In the genomic region with DNA sequence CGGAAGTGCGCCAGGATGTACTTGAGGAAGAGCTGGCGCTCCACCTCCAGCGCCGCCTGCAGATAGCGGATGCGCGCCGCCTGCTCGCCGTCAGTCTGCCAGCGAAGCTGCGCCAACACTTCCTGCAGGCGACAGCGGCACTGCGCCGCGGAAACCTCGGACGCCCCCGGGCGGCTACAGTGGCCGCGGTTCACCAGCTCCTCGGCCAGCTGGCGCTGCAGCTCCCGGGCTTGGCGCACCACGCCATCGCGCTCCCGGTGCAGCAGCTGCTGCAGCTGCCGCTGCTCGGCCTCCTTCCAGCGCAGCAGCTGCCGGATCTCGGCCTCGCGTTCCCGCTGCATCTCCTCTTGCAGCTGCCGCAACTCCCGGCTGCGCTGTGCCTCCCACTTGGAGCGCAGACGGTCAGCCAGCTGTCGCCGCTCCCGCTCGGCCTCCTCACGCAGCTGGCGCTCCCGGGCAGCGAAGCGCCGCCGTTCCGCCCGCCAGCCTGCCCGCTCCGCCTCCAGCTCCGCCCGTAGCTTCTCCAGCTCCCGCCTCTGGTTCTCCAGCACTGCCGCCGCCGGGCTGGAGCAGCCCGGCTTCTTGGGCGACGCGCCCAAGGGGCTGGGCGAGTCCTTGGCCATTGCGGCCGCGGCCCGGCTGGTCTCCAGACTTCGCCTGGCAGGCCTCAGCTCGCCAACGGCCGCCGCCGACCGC, we compare ENCODE assay signal across 8 cellular contexts. TPM values are rescaled to one million over a fixed set of nuclear protein-coding genes. Genes with fewer than 3 reads are reported as not detected.
DNase-seq lines count a peak whose midpoint lies in the region; ATAC-seq, FAIRE-seq and TF ChIP-seq lines count a peak whose summit lies in the region.
"Not testable (repeated sequence)": the region's sequence is repeated elsewhere in the genome, so short reads cannot be mapped to it uniquely, and the experiment has no call there.

No MANE protein-coding gene starts in this region.

- H3K9me3 Mint-ChIP-seq in CD4-positive, CD25-positive, alpha-beta regulatory T cell; GM23338: not testable (repeated sequence)

- not testable (repeated sequence) for TF ChIP-seq EP300 in GM12878 (IDR thresholded peaks at IDR 0.05; ENCODE audit: borderline replicate concordance in 1 of 2, control insufficient read depth in 1 of 2, low read depth in 2 of 2, low read length in 2 of 2)

- POLR2A ChIA-PET in GM12878 (lab: Charles Lee): not testable (repeated sequence)

- not testable (repeated sequence) for TF ChIP-seq POLR2A in GM12878 (IDR thresholded peaks at IDR 0.05; ENCODE audit: low read depth, low read length)

- in situ Hi-C loops in GM12878 (cut with MboI): not testable (repeated sequence)

- H3K4me2 ChIP-seq in GM23338; GM12878 (ENCODE audit: control insufficient read depth, insufficient read depth): not testable (repeated sequence)

- DNase-seq in CD4-positive, CD25-positive, alpha-beta regulatory T cell; GM23338 (ENCODE audit: low spot score); GM12878 (ENCODE audit: low read depth, low spot score): not testable (repeated sequence)
- DNase-seq in right cardiac atrium (peak in 2 of 3 donors; percentile 58 to 69), pancreas (peak in 1 of 6 donors; percentile 57)

- no CpG with 5 or more reads among the region's 82 CpGs for whole genome bisulfite sequencing in GM12878 (ENCODE audit: insufficient coverage, insufficient replicate concordance, low lambda C conversion rate, missing lambda C conversion rate)
- WGBS in right cardiac atrium: no CpG with 5 or more reads among the region's 82 CpGs
- WGBS in pancreas, 2 donors: no CpG with 5 or more reads among the region's 82 CpGs

- not testable (repeated sequence) for H3K4me3 ChIP-seq in CD4-positive, CD25-positive, alpha-beta regulatory T cell (ENCODE audit: low read depth, low read length); GM23338; GM12878; right cardiac atrium (ENCODE audit: low read length); pancreas

- RAD21 ChIA-PET in GM12878 (lab: Charles Lee; ENCODE audit: unreplicated experiment): not testable (repeated sequence)

- not testable (repeated sequence) for H3K9me3 ChIP-seq in CD4-positive, CD25-positive, alpha-beta regulatory T cell (ENCODE audit: control insufficient read depth in 2 of 2, low read length in 2 of 2); GM12878 (replicated peaks; ENCODE audit: control insufficient read depth, insufficient read depth, low read length); right cardiac atrium (ENCODE audit: control insufficient read depth, low read length); pancreas

- H3K27me3 Mint-ChIP-seq in CD4-positive, CD25-positive, alpha-beta regulatory T cell; GM23338 (ENCODE audit: insufficient read depth, low read depth, poor library complexity): not testable (repeated sequence)

- H3K9ac ChIP-seq in GM12878 (ENCODE audit: control insufficient read depth, insufficient read depth, low read length): not testable (repeated sequence)

- not testable (repeated sequence) for H3K79me2 ChIP-seq in GM23338 (replicated peaks; ENCODE audit: insufficient read depth); GM12878 (ENCODE audit: control insufficient read depth, insufficient read depth, low read length)

- intact Hi-C loops in GM12878 (cut with micrococcal nuclease; ENCODE audit: unreplicated experiment); right cardiac atrium (cut with DNase I); pancreas (cut with DNase I): not testable (repeated sequence)

- H4K20me1 ChIP-seq in GM23338 (replicated peaks; ENCODE audit: insufficient read depth); GM12878 (ENCODE audit: control insufficient read depth, insufficient read depth): not testable (repeated sequence)

- ATAC-seq in CD4-positive, CD25-positive, alpha-beta regulatory T cell (ENCODE audit: low read depth in 2 of 2): peak; percentile 72 to 81
- peak; percentile 58 for ATAC-seq in GM19328 (IDR thresholded peaks at IDR 0.05; ENCODE audit: unreplicated experiment)
- ATAC-seq in GM23338: peak; percentile 76
- peak; percentile 71 for ATAC-seq in HG03159 (IDR thresholded peaks at IDR 0.05; ENCODE audit: unreplicated experiment)
- ATAC-seq in SK-N-SH treated with all-trans-retinoic acid at 6 μM for 48 hours: peak; percentile 72
- ATAC-seq in GM12878: peak; percentile 92
- ATAC-seq in right cardiac atrium: peak; percentile 83 to 84
- peak; percentile 72 to 82 (median 80) for ATAC-seq in pancreas

- not testable (repeated sequence) for H3K36me3 Mint-ChIP-seq in CD4-positive, CD25-positive, alpha-beta regulatory T cell; GM23338 (ENCODE audit: low read depth)

- BruUV-seq in GM12878 (replicated peaks; lab: Mats Ljungman, UMichigan): not testable (repeated sequence)

- H3K27ac ChIP-seq in CD4-positive, CD25-positive, alpha-beta regulatory T cell (ENCODE audit: insufficient read depth, low read length, poor library complexity, severe bottlenecking); GM23338 (ENCODE audit: low read depth); GM12878 (ENCODE audit: control insufficient read depth, insufficient read depth); right cardiac atrium (ENCODE audit: low read length); pancreas: not testable (repeated sequence)

- not testable (repeated sequence) for H3F3A ChIP-seq in GM23338 (replicated peaks; ENCODE audit: low read depth)

- H3K4me3 Mint-ChIP-seq in CD4-positive, CD25-positive, alpha-beta regulatory T cell; GM23338: not testable (repeated sequence)

- not testable (repeated sequence) for H2AFZ ChIP-seq in GM23338; GM12878 (ENCODE audit: control insufficient read depth, low read depth, low read length)

- CTCF ChIA-PET in GM12878 (lab: Yijun Ruan, JAX): not testable (repeated sequence)

- not testable (repeated sequence) for H3K27ac Mint-ChIP-seq in CD4-positive, CD25-positive, alpha-beta regulatory T cell; GM23338

- H3K36me3 ChIP-seq in CD4-positive, CD25-positive, alpha-beta regulatory T cell (ENCODE audit: control insufficient read depth, insufficient read depth, low read length); GM23338 (ENCODE audit: insufficient read depth); GM12878 (ENCODE audit: control insufficient read depth in 2 of 2, insufficient read depth in 2 of 2, low read length in 1 of 2); pancreas: not testable (repeated sequence)

- SMC1A ChIA-PET in GM12878 (lab: Charles Lee; ENCODE audit: uncharacterized antibody, unreplicated experiment): not testable (repeated sequence)

- TF ChIP-seq RAD21 in GM12878 (IDR thresholded peaks at IDR 0.05; ENCODE audit: insufficient read depth, low read depth, low read length): not testable (repeated sequence)

- TF ChIP-seq CTCF in GM23338 (conservative IDR thresholded peaks at IDR 0.05; ENCODE audit: low read depth in 2 of 2); GM12878 (IDR thresholded peaks at IDR 0.05 in 2 of 3, conservative IDR thresholded peaks at IDR 0.05 in 1 of 3; ENCODE audit: control insufficient read depth in 2 of 3, extremely low read depth in 1 of 3, insufficient read depth in 1 of 3, low read depth in 3 of 3, low read length in 3 of 3); pancreas (IDR thresholded peaks at IDR 0.05): not testable (repeated sequence)

- FAIRE-seq in GM12878 (lab: Jason Lieb, UNC); pancreas (lab: Jason Lieb, UNC): not testable (repeated sequence)

- H3K27me3 ChIP-seq in CD4-positive, CD25-positive, alpha-beta regulatory T cell (ENCODE audit: control insufficient read depth, insufficient read depth, low read length); GM23338 (ENCODE audit: insufficient read depth); GM12878 (replicated peaks in 1 of 2; ENCODE audit: control insufficient read depth in 2 of 2, insufficient read depth in 2 of 2, low read length in 1 of 2); right cardiac atrium (ENCODE audit: control insufficient read depth, insufficient read depth); pancreas: not testable (repeated sequence)

- not testable (repeated sequence) for H3K4me1 ChIP-seq in CD4-positive, CD25-positive, alpha-beta regulatory T cell (ENCODE audit: control insufficient read depth, insufficient read depth, low read length, poor library complexity, severe bottlenecking); GM23338 (ENCODE audit: insufficient read depth); GM12878 (ENCODE audit: control insufficient read depth, insufficient read depth, low read length); right cardiac atrium (ENCODE audit: control insufficient read depth, insufficient read depth, low read length); pancreas

- not testable (repeated sequence) for H3K9me2 ChIP-seq in GM23338 (ENCODE audit: insufficient read depth)

- not testable (repeated sequence) for H3K4me1 Mint-ChIP-seq in CD4-positive, CD25-positive, alpha-beta regulatory T cell; GM23338

RNA-seq across cellular contexts. Expression of gene RIMBP3, which starts 0.8 kb away (rescaled TPM):
- total RNA-seq in CD4-positive, CD25-positive, alpha-beta regulatory T cell: 0.86 TPM
- polyA plus RNA-seq in CD4-positive, CD25-positive, alpha-beta regulatory T cell: 1 to 10 TPM in 2 of 4 donors, under 1 TPM in 2; 0.56 to 1.8 (median 1.1) TPM
- total RNA-seq in GM23338 (2014; rRNA removed; shearing (Covaris generic)): 0.47 and 0.52 TPM in 2 replicates
- polyA plus RNA-seq in GM23338 (2016; fragmentation: Nextera tagmentation; extraction: Ambion mirVana) (0.09 and 0.10 TPM in 2 replicates), GM12878 (2011; rRNA removed) (0.04 and 0.05 TPM in 2 replicates), GM12878 (2014; fragmentation: Illumina TruSeq; extraction: Trizol) (0.08 and 0.15 TPM in 2 replicates), GM12878 (2014; fragmentation: Nextera tagmentation; extraction: Ambion mirVana) (under 1 TPM in 1 of 2 experiments, not detected in 1; 0.02 TPM), GM12878 (2014; rRNA removed) (0.09 and 0.13 TPM in 2 replicates), GM12878 (2016; fragmentation: Nextera tagmentation; extraction: Ambion mirVana) (under 1 TPM; 0.43 to 0.45 TPM), right cardiac atrium (0.02 TPM), pancreas (under 1 TPM; 0.02 to 0.04 TPM)
- total RNA-seq in GM12878 (2013; cell fraction: nucleolus; rRNA removed): 0.86 and 1.5 TPM in 2 replicates
- total RNA-seq in GM12878 (2014; rRNA removed) (0.23 and 0.27 TPM in 2 replicates), GM12878 (2014; rRNA removed; fragmentation: Illumina TruSeq; extraction: Trizol) (0.09 and 0.13 TPM in 2 replicates), GM12878 (2021) (0.28 and 0.29 TPM in 2 replicates), right cardiac atrium (under 1 TPM; 0.06 to 0.21 (median 0.17) TPM), pancreas (under 1 TPM; 0.14 to 0.47 (median 0.24) TPM)
- 0.04 TPM for polyA plus RNA-seq in GM12878 (2011; ENCODE audit: low read depth)
- 0.07 and 0.10 TPM in 2 replicates for polyA plus RNA-seq in GM12878 (2011; cell fraction: cytosol; rRNA removed)
- 0.29 and 0.33 TPM in 2 replicates for polyA plus RNA-seq in GM12878 (2011; cell fraction: nucleus; rRNA removed)
- 0.08 and 0.15 TPM in 2 replicates for polyA plus RNA-seq in GM12878 (2012)
- 0.72 and 0.80 TPM in 2 replicates for polyA minus RNA-seq in GM12878 (2011; rRNA and poly(A)+ RNA removed)
- 0.21 TPM in 1 of 2 replicates, not detected in the other for polyA minus RNA-seq in GM12878 (2011; cell fraction: cytosol; rRNA and poly(A)+ RNA removed)
- 0.36 and 0.67 TPM in 2 replicates for polyA minus RNA-seq in GM12878 (2011; cell fraction: nucleus; rRNA and poly(A)+ RNA removed)
